10 cellular contexts compared by ENCODE assay signal in the genomic region with DNA sequence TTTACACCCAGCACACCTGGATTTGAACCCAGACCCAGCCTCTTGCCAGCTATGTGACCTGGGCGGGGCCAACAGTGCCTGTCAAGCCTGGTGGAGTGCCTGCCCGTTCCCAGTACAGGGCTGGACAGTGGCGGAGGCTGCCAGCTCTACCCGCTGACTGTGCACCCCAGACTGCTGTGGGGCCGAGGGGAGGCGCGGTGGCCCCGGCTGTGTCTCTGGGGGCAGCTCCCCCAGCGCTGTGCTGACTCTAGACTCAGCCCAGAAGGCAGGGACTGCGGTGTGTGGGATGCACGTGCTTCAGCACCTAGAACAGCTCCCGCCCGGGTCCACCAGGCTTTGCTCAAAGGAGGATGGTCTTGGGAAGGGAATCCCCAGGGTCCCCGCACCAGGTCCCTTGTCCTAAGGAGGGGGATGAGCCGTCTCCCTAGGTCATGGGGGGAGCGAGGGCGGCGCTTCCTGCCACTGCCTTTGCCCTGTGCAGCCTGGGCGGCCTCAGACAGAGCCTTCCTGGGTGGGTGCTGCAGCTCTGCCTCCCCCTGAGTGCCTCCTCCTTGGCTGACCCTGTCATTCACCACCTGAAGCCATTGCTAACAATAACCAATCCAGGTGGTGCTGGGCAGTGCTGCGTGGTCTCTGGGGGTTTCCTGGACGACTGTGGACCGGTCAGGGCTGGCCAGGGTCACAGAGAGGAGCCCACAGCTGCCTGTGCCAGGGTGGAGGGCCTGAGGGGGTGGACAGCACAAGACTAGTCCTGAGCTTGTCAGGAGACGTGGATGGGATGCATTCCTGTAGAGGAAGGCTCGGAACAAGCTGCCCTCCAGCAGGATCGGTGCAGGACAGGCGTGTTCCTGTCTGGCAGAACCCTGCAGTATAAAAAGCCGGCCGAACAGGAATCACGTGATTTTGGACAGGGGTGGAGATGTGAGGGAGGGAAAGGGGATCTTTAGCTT. TPM values are rescaled to one million over a fixed set of nuclear protein-coding genes. Genes with fewer than 3 reads are reported as not detected.
DNase-seq lines count a peak whose midpoint lies in the region; ATAC-seq and TF ChIP-seq lines count a peak whose summit lies in the region.
"Had no signal": no experiment of that assay in that cellular context is flagged by ENCODE, and none has a peak within 500 bp of the region (broad histone marks: within the 10 kb centered on the region; RNA-seq: fewer than 3 reads in every experiment).

No MANE protein-coding gene starts in this region.

- peaks cover 0 to 7% (median 0%) of the 10 kb centered on the region in 9 donors for H3K27me3 ChIP-seq in heart left ventricle
- H3K27me3 ChIP-seq: uterus had no signal

- 44 to 61% (median 48%) methylated on average over 14 to 29 of the region's 29 CpGs for WGBS in heart left ventricle, 4 donors

- peaks cover 0 to 4% (median 0%) of the 10 kb centered on the region in 12 donors for H3K9me3 ChIP-seq in heart left ventricle
- H3K9me3 ChIP-seq: uterus had no signal

- H3K36me3 ChIP-seq in heart left ventricle, result no peaks in the 10 kb centered on the region
- H3K36me3 ChIP-seq: uterus had no signal

- H3K27ac ChIP-seq in heart left ventricle, result no peak overlapping the region
- H3K27ac ChIP-seq: uterus had no signal

- no peak for TF ChIP-seq POLR2A in heart left ventricle (IDR thresholded peaks at IDR 0.05)

- intact Hi-C loops in heart left ventricle (cut with DNase I), result no loop called here

- H3K4me1 ChIP-seq in heart left ventricle, result no peaks in the 10 kb centered on the region
- H3K4me1 ChIP-seq: uterus had no signal

- TF ChIP-seq CTCF in heart left ventricle (IDR thresholded peaks at IDR 0.05), result no peak

- peak; percentile 62 for DNase-seq in activated effector memory CD4-positive, alpha-beta T cell treated with anti-CD3 and anti-CD28 coated beads, Interleukin-2, amount 50 U/mL, for 16 hours
- DNase-seq in activated effector memory CD4-positive, alpha-beta T cell treated with Interleukin-2 at 50 U/mL for 16 hours, result no peak
- DNase-seq in RPMI8226 (peak; percentile 72), heart left ventricle (no peak), retina (peak; percentile 40), COLO668 (lab: John Stamatoyannopoulos, UW; ENCODE audit: unreplicated experiment) (no peak), kidney glomerular epithelial cell (lab: John Stamatoyannopoulos, UW) (no peak)
- DNase-seq: activated CD4-positive, alpha-beta memory T cell treated with anti-CD3 and anti-CD28 coated beads for 36 hours; uterus had no signal

- peak in 3 of 4 donors; percentile 56 to 68 (median 63) for ATAC-seq in heart left ventricle
- no peak for ATAC-seq in HG02678 (IDR thresholded peaks at IDR 0.05; ENCODE audit: unreplicated experiment)

- H3K4me3 ChIP-seq in heart left ventricle, result no peak overlapping the region
- H3K4me3 ChIP-seq: uterus had no signal

RNA-seq across cellular contexts. Expression of a gene that starts 18.6 kb away (rescaled TPM):
- 10 to 100 TPM in 1 of 9 donors, 1 to 10 TPM in 8; 1.4 to 20.3 (median 4.4) TPM for total RNA-seq in heart left ventricle
- polyA plus RNA-seq in heart left ventricle, result 1 to 10 TPM; 4.2 to 6.0 TPM

Comparison
In these comparisons a context has a peak if more than half of its experiments do, and no peak if none do; other contexts are left out.
1. DNase-seq: peak in activated effector memory CD4-positive, alpha-beta T cell treated with anti-CD3 and anti-CD28 coated beads, Interleukin-2, amount 50 U/mL, for 16 hours (single experiment), RPMI8226 (single experiment) and retina (single experiment); none in activated effector memory CD4-positive, alpha-beta T cell treated with Interleukin-2 at 50 U/mL for 16 hours (single experiment), heart left ventricle (0 of 5), COLO668 (single experiment) and kidney glomerular epithelial cell (single experiment).